ENCODE assay signal across 1 cellular context in the genomic region with DNA sequence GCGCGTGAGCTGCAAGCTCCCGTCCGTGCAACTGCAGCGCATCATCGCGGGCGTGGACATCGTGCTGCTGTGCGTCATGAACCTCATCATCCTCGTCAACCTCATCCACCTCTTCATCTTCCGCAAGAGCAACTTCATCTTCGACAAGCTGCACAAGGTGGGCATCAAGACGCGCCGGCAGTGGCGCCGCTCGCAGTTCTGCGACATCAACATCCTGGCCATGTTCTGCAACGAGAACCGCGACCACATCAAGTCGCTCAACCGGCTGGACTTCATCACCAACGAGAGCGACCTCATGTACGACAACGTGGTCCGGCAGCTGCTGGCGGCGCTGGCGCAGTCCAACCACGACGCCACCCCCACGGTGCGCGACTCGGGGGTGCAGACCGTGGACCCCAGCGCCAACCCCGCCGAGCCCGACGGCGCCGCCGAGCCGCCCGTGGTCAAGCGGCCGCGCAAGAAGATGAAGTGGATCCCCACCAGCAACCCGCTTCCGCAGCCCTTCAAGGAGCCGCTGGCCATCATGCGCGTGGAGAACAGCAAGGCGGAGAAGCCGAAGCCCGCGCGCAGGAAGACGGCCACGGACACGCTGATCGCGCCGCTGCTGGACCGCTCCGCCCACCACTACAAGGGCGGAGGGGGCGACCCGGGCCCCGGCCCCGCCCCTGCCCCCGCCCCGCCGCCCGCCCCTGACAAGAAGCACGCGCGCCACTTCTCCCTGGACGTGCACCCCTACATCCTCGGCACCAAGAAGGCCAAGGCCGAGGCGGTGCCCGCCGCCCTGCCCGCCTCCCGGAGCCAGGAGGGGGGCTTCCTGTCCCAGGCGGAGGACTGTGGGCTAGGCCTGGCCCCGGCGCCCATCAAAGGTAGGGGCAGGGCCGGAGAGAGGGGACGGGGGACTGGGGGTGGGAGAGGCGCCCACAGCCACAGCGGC.
TF ChIP-seq lines count a peak whose summit lies in the region.

No MANE protein-coding gene starts in this region.

TF ChIP-seq in HepG2, 621 proteins besides CTCF, POLR2A, EP300 and RAD21:
- TF ChIP-seq SMAD9 (CRISPR knock-in tag; IDR thresholded peaks at IDR 0.05) (no peak), PLRG1 (conservative IDR thresholded peaks at IDR 0.05) (no peak), KLF9 (CRISPR knock-in tag; IDR thresholded peaks at IDR 0.05; ENCODE audit: low read depth) (no peak)
TF ChIP-seq in HepG2: peak in this region for 0.
